8 cellular contexts compared by ENCODE assay signal in the genomic region with DNA sequence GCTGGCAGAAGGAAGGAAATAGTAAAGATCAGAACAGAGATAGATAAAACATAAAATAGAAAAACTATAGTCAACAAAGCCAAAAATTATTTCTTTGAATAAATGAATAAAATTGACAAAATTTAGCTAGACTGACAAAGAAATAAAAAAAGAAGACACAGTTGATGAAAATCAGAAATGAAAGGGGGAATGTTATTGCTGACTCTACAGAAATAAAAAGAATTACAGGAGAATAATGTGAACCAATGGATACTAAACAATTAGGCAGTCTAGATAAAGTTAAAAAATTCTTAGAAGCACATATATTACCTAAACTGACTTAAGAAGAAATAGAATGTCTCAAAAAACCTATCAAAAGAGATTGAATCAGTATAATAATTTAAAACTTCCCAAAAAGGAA.
"Had no signal": no experiment of that assay in that cellular context is flagged by ENCODE, and none has a peak within 500 bp of the region (broad histone marks: within the 10 kb centered on the region; RNA-seq: fewer than 3 reads in every experiment).

No MANE protein-coding gene starts in this region.

- H3K27ac ChIP-seq: HL-60 had no signal

- DNase-seq: H9, HCEC 1CT, HFFc6, KG1 had no signal

- FAIRE-seq: H1, H54 had no signal

- H3K4me3 ChIP-seq: GM23338 had no signal

- H2AFZ ChIP-seq: GM23338 had no signal

- ATAC-seq: GM23338 had no signal

- H3K4me2 ChIP-seq: GM23338 had no signal
